In the genomic region with DNA sequence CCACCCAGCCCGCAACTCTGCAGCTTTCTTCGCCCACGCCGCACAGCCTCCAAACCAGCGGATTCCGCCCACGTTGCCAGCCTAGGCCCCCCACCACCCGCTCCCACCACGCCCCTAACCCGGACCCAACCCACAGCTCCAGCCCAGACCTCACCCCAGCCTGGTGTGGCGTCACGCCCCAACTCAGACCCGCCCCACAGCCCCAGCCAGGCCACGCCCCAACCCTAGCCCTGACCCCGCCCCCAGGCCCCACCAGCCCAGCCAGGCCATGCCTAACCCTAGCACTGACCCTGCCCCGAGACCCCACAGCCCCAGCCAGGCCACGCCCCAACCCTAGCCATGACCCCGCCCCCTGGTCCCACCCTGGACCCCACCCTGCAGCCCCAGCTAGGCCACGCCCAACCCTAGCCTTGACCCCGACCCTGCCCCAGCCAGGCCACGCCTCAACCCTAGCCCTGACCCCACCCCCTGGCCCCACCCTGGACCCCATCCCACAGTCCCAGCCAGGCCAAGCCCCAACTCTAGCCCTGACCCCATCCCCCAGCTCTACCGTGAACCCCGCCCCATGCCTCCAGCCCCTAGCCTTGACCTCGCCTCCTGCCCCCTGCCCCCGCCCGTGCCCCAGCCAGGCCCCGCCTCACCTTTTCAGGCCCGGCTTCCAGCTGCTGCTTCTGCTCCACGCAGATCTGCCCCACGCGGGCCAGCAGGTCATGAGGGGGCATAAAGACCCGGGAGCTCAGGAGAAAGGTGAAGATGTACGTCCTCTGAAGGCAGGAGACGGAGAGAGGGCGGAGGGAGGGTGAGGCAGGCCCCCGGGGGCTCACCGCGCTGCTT, we compare ENCODE assay signal across 8 cellular contexts.
DNase-seq lines count a peak whose midpoint lies in the region; ATAC-seq and TF ChIP-seq lines count a peak whose summit lies in the region.

No MANE protein-coding gene starts in this region.

- H3K36me3 ChIP-seq in BJ (ENCODE audit: control insufficient read depth, insufficient read depth, low read length), result no peaks in the 10 kb centered on the region
- no peaks in the 10 kb centered on the region; the same call in 1 of the 2 replicates for H3K36me3 ChIP-seq in GM23338 (ENCODE audit: insufficient read depth)
- peaks cover 0 to 4% of the 10 kb centered on the region in 2 donors for H3K36me3 ChIP-seq in neuronal stem cell (replicated peaks in 1 of 2; ENCODE audit: control insufficient read depth in 2 of 2, insufficient read depth in 2 of 2, low read length in 2 of 2)

- peak; percentile 71 for ATAC-seq in GM23338

- H3K27ac ChIP-seq in GM23338 (ENCODE audit: low read depth) (0 out of 2 replicates have a peak overlapping the region, but pooled peaks have one; percentile 19), neuronal stem cell (replicated peaks; ENCODE audit: low read length) (no peak overlapping the region)

- peak overlapping the region; percentile 84 for H3K9ac ChIP-seq in neuronal stem cell (ENCODE audit: low read depth, low read length, poor library complexity)

- H2BK15ac ChIP-seq in neuronal stem cell (ENCODE audit: low read length), result peak overlapping the region; percentile 67

- H3K27me3 Mint-ChIP-seq in GM23338 (ENCODE audit: insufficient read depth, low read depth, poor library complexity), result peaks cover 10% of the 10 kb centered on the region

- peak overlapping the region; percentile 94 for H2AFZ ChIP-seq in GM23338
- peak overlapping the region; percentile 84 for H2AFZ ChIP-seq in neuronal stem cell (ENCODE audit: low read length)

- H3K18ac ChIP-seq in neuronal stem cell (ENCODE audit: low read length), result peak overlapping the region; percentile 94

- TF ChIP-seq CTCF in BJ (IDR thresholded peaks at IDR 0.05; ENCODE audit: insufficient read depth, low read depth, low read length) (no peak), GM23338 (conservative IDR thresholded peaks at IDR 0.05; ENCODE audit: low read depth in 2 of 2) (no peak), epithelial cell of proximal tubule (conservative IDR thresholded peaks at IDR 0.05; ENCODE audit: low read depth, low read length) (no peak)

- H3K27me3 ChIP-seq in BJ (ENCODE audit: control insufficient read depth, insufficient read depth, low read length) (no peaks in the 10 kb centered on the region), GM23338 (ENCODE audit: insufficient read depth) (no peaks in the 10 kb centered on the region), neuronal stem cell (ENCODE audit: control insufficient read depth in 3 of 3, insufficient read depth in 3 of 3, low read depth in 1 of 3, low read length in 3 of 3) (peaks cover 0 to 9% (median 3%) of the 10 kb centered on the region in 3 experiments)

- H3K4me1 ChIP-seq in GM23338 (ENCODE audit: insufficient read depth) (no peaks in the 10 kb centered on the region; the same call in 1 of the 2 replicates), neuronal stem cell (ENCODE audit: control insufficient read depth in 2 of 2, insufficient read depth in 1 of 2, low read depth in 1 of 2, low read length in 2 of 2) (peaks cover 0 to 10% of the 10 kb centered on the region in 2 donors)

- H2BK12ac ChIP-seq in neuronal stem cell (ENCODE audit: low read length), result no peak overlapping the region

- no peaks in the 10 kb centered on the region for H3K79me1 ChIP-seq in neuronal stem cell (ENCODE audit: low read depth, low read length)

- DNase-seq in BJ (ENCODE audit: low read depth), result no peak
- DNase-seq in GM23338 (ENCODE audit: low spot score), result peak; percentile 94
- peak; percentile 30 to 59 for DNase-seq in activated CD4-positive, alpha-beta T cell treated with anti-CD3 and anti-CD28 coated beads for 4 hours
- DNase-seq in epithelial cell of proximal tubule (ENCODE audit: low read depth), result no peak
- DNase-seq in neuronal stem cell (ENCODE audit: low spot score), result no peak
- no peak for DNase-seq in NCI-H2107 treated with DMSO at 0.1 percent for 48 hours (lab: John Stamatoyannopoulos, UW; ENCODE audit: unreplicated experiment)
- DNase-seq in midbrain (lab: John Stamatoyannopoulos, UW), result no peak
- DNase-seq in NCI-H2171 treated with DMSO at 0.1 percent for 48 hours (lab: John Stamatoyannopoulos, UW), result no peak

- H3K9me3 ChIP-seq in neuronal stem cell (replicated peaks in 1 of 2; ENCODE audit: control insufficient read depth in 2 of 2, insufficient read depth in 1 of 2, low read depth in 1 of 2, low read length in 2 of 2), result no peaks in the 10 kb centered on the region

- H3K4me3 ChIP-seq in BJ (ENCODE audit: low read depth, low read length) (peak overlapping the region; percentile 50), GM23338 (peak overlapping the region; percentile 88), epithelial cell of proximal tubule (ENCODE audit: low read depth, low read length) (peak overlapping the region; percentile 41), neuronal stem cell (ENCODE audit: low read length in 2 of 2) (peak overlapping the region in 1 of 2 donors; percentile 89)

- no peaks in the 10 kb centered on the region for H3F3A ChIP-seq in GM23338 (replicated peaks; ENCODE audit: low read depth)

- H2BK5ac ChIP-seq in neuronal stem cell (ENCODE audit: low read length), result peak overlapping the region; percentile 39

- peak overlapping the region; percentile 32 for H4K8ac ChIP-seq in neuronal stem cell (ENCODE audit: low read depth, low read length)

- H3K23ac ChIP-seq in neuronal stem cell (ENCODE audit: low read depth, low read length, poor library complexity), result peak overlapping the region; percentile 95

- H3K9me2 ChIP-seq in GM23338 (ENCODE audit: insufficient read depth), result no peaks in the 10 kb centered on the region

- no peak overlapping the region for H4K91ac ChIP-seq in neuronal stem cell (ENCODE audit: low read depth, low read length, poor library complexity)

- H3K4me1 Mint-ChIP-seq in GM23338, result peaks cover 2% of the 10 kb centered on the region; the same call in 1 of the 3 replicates

- CTCF ChIA-PET in BJ (lab: Yijun Ruan, JAX), result interaction anchor here (0.6 to 7.6 kb wide), 9 partner anchors 8 to 450 kb away, joined by 3 to 87 read pairs (median 4); no protein-coding TSS in a partner anchor

- H2AK5ac ChIP-seq in neuronal stem cell (ENCODE audit: low read depth, low read length), result peak overlapping the region; percentile 93

- H3K4me3 Mint-ChIP-seq in GM23338, result peak overlapping the region; percentile 85

- H3K9me3 Mint-ChIP-seq in GM23338, result no peaks in the 10 kb centered on the region; the same call in 2 of the 3 replicates

- peaks cover 17% of the 10 kb centered on the region for H3K36me3 Mint-ChIP-seq in GM23338 (ENCODE audit: low read depth)

- peak overlapping the region; percentile 33 for H3K14ac ChIP-seq in neuronal stem cell (ENCODE audit: low read length)

- H4K20me1 ChIP-seq in GM23338 (replicated peaks; ENCODE audit: insufficient read depth), result peaks cover 6% of the 10 kb centered on the region; the same call in 1 of the 2 replicates

- H3K79me2 ChIP-seq in GM23338 (replicated peaks; ENCODE audit: insufficient read depth), result no peaks in the 10 kb centered on the region

- no peak overlapping the region for H3K27ac Mint-ChIP-seq in GM23338

- H3K4me2 ChIP-seq in GM23338, result peak overlapping the region; percentile 89
- peak overlapping the region; percentile 89 for H3K4me2 ChIP-seq in neuronal stem cell (ENCODE audit: insufficient read depth, low read length, poor library complexity, severe bottlenecking)

- H3K4ac ChIP-seq in neuronal stem cell (ENCODE audit: low read length), result no peak overlapping the region

- peak overlapping the region; percentile 81 for H2BK120ac ChIP-seq in neuronal stem cell (ENCODE audit: low read depth, low read length)

- WGBS in neuronal stem cell (ENCODE audit: extremely low coverage in 2 of 2, insufficient read length in 2 of 2, insufficient replicate concordance in 1 of 2), 2 donors, result no CpG with 5 or more reads among the region's 38 CpGs

- POLR2A ChIA-PET in BJ (lab: Charles Lee), result no interaction called here

TF ChIP-seq in GM23338, 12 proteins besides CTCF, POLR2A, EP300 and RAD21:
- no peak for TF ChIP-seq STAT1 (IDR thresholded peaks at IDR 0.05; ENCODE audit: unreplicated experiment)
- no peak for TF ChIP-seq JUNB (IDR thresholded peaks at IDR 0.05; ENCODE audit: unreplicated experiment)
- peak; percentile 43; the same call in 1 of the 2 replicates for TF ChIP-seq CREB1 (CRISPR knock-in tag; IDR thresholded peaks at IDR 0.05; ENCODE audit: low read depth)
TF ChIP-seq in GM23338: peak in this region for 1.

Comparison
In these comparisons a context has a peak if more than half of its experiments do, and no peak if none do; other contexts are left out.
1. DNase-seq: peak in GM23338 (single experiment) and activated CD4-positive, alpha-beta T cell treated with anti-CD3 and anti-CD28 coated beads for 4 hours (2 of 2); none in BJ (single experiment), epithelial cell of proximal tubule (single experiment), neuronal stem cell (single experiment), NCI-H2107 treated with DMSO at 0.1 percent for 48 hours (single experiment), midbrain (single experiment) and NCI-H2171 treated with DMSO at 0.1 percent for 48 hours (single experiment).